33 cellular contexts compared by ENCODE assay signal in the genomic region with DNA sequence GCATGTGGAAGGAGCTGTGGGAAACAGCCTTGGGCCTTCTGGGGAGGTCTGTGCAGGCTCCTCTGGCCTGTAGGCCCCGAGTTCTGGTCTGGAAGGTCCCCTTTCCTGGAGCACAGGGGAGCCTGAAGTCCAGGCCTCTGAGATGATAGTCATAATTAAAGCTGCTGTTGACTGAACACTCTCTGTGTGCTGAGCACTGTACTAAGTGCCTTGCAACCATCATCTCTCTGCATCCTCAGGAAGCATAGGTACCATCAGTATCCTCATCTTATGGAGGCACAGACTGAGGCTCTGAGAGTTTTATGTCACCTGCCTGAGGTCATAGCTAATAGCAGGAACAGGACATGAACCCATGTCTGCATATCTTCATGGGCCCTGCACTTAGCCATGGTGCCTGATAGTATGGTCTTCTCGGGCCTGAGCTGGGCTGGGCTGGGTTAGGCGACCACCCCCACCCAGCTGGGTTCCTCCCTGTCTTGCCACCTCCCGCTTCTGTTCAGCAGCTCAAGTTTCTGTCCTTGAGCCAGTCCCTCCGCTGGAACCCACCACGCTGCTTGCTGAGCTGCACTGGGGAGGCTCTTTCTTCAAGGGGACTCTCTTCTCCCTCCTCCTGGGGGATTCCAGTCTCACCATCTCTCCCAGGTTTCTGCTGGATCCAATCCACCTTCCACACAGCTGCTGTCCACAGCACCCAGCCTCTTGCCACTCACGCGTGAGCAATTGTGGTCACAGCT. TPM values are rescaled to one million over a fixed set of nuclear protein-coding genes. Genes with fewer than 3 reads are reported as not detected.
"Had no signal": no experiment of that assay in that cellular context is flagged by ENCODE, and none has a peak within 500 bp of the region (broad histone marks: within the 10 kb centered on the region; RNA-seq: fewer than 3 reads in every experiment).

No MANE protein-coding gene starts in this region.

- H3K4me3 Mint-ChIP-seq: natural killer cell; stimulated activated memory B cell treated with anti-CD40 and anti-IgM and Interleukin-4, amounts not matched to agents 10 μg/mL and 1 μg/mL and 100 μg/mL, for 72 hours; stimulated activated naive CD8-positive, alpha-beta T cell treated with anti-CD3 and anti-CD28 coated beads, Interleukin-15, amount 100 ng/mL, for 72 hours had no signal

- FAIRE-seq: keratinocyte had no signal

- H3K9me3 ChIP-seq: left lung, lower lobe of right lung, neutrophil, right atrium auricular region, right lobe of liver, tibial nerve, upper lobe of left lung, vagina had no signal

- H3K36me3 ChIP-seq: left lung, lower lobe of right lung, neutrophil, right atrium auricular region, right lobe of liver, tibial nerve, upper lobe of left lung, vagina had no signal

- H3K4me3 ChIP-seq: hepatocyte, left lung, lower lobe of right lung, right atrium auricular region, right lobe of liver, smooth muscle cell, tibial nerve, upper lobe of left lung, vagina had no signal

- H3K27ac Mint-ChIP-seq: natural killer cell; stimulated activated memory B cell treated with anti-CD40 and anti-IgM and Interleukin-4, amounts not matched to agents 10 μg/mL and 1 μg/mL and 100 μg/mL, for 72 hours; stimulated activated naive CD8-positive, alpha-beta T cell treated with anti-CD3 and anti-CD28 coated beads, Interleukin-15, amount 100 ng/mL, for 72 hours had no signal

- DNase-seq: kidney glomerular epithelial cell; left cardiac atrium; left lung; lower lobe of right lung; mammary epithelial cell; mesenchymal stem cell; naive B cell; natural killer cell; occipital lobe; right lobe of liver; stimulated activated CD4-positive, alpha-beta T cell treated with anti-CD3 and anti-CD28 coated beads, Interleukin-1b, Interleukin-23, amount 100 ng/mL, for 48 hours; stimulated activated CD4-positive, alpha-beta T cell treated with anti-CD3 and anti-CD28 coated beads, Interleukin-2, amount 100 ng/mL, for 48 hours; stimulated activated CD4-positive, alpha-beta T cell treated with anti-CD3 and anti-CD28 coated beads, Interleukin-4, amount 100 ng/mL, for 4 hours; stimulated activated CD8-positive, alpha-beta memory T cell treated with anti-CD3 and anti-CD28 coated beads, Interleukin-4, amount 100 ng/mL, for 48 hours; stimulated activated naive CD4-positive, alpha-beta T cell treated with Interleukin-2 at 50 U/mL for 16 hours; stimulated activated naive CD8-positive, alpha-beta T cell treated with anti-CD3 and anti-CD28 coated beads, Interleukin-15, amount 100 ng/mL, for 72 hours; substantia nigra; upper lobe of left lung had no signal

- H3K9ac ChIP-seq: parathyroid adenoma had no signal

- H3K79me2 ChIP-seq: hepatocyte, parathyroid adenoma had no signal

- ATAC-seq: left cardiac atrium; left lung; lower lobe of right lung; natural killer cell; right lobe of liver; stimulated activated memory B cell treated with anti-CD40 and anti-IgM and Interleukin-4, amounts not matched to agents 10 μg/mL and 1 μg/mL and 100 μg/mL, for 72 hours; stimulated activated naive CD8-positive, alpha-beta T cell treated with anti-CD3 and anti-CD28 coated beads, Interleukin-15, amount 100 ng/mL, for 72 hours had no signal

- H2AFZ ChIP-seq: hepatocyte, parathyroid adenoma had no signal

- H3K4me1 ChIP-seq: left lung, parathyroid adenoma, right lobe of liver, vagina had no signal

- H3K27ac ChIP-seq: hepatocyte, left lung, lower lobe of right lung, neutrophil, parathyroid adenoma, right atrium auricular region, right lobe of liver, tibial nerve, upper lobe of left lung, vagina had no signal

- H3K36me3 Mint-ChIP-seq: naive B cell; natural killer cell; stimulated activated memory B cell treated with anti-CD40 and anti-IgM and Interleukin-4, amounts not matched to agents 10 μg/mL and 1 μg/mL and 100 μg/mL, for 72 hours had no signal

- H3K9me3 Mint-ChIP-seq: naive B cell; natural killer cell; stimulated activated memory B cell treated with anti-CD40 and anti-IgM and Interleukin-4, amounts not matched to agents 10 μg/mL and 1 μg/mL and 100 μg/mL, for 72 hours; stimulated activated naive CD8-positive, alpha-beta T cell treated with anti-CD3 and anti-CD28 coated beads, Interleukin-15, amount 100 ng/mL, for 72 hours had no signal

- H3K4me2 ChIP-seq: hepatocyte, smooth muscle cell had no signal

RNA-seq across cellular contexts. Expression of a gene that starts 27.6 kb away (rescaled TPM):
- total RNA-seq: hepatocyte, liver, mononuclear cell, natural killer cell, occipital lobe, pulmonary artery endothelial cell, renal cortical epithelial cell, right lobe of liver, smooth muscle cell, temporal lobe, urinary bladder, vagina had no signal
